In genomic region chr5:157686276-157686675, GRCh38 we compare ENCODE assay signal across 16 cellular contexts. TPM values are rescaled to one million over a fixed set of nuclear protein-coding genes. Genes with fewer than 3 reads are reported as not detected.
"Had no signal": no experiment of that assay in that cellular context is flagged by ENCODE, and none has a peak within 500 bp of the region (broad histone marks: within the 10 kb centered on the region; RNA-seq: fewer than 3 reads in every experiment).

No MANE protein-coding gene starts in this region.

RNA-seq across cellular contexts. Expression of gene C5orf52, which starts 14.9 kb away (rescaled TPM):
- total RNA-seq: activated CD8-positive, alpha-beta T cell treated with anti-CD3 and anti-CD28 coated beads for 36 hours; activated naive CD4-positive, alpha-beta T cell treated with anti-CD3 and anti-CD28 coated beads for 36 hours; activated naive CD4-positive, alpha-beta T cell treated with anti-CD3 and anti-CD28 coated beads, Interleukin-2, amount 50 U/mL, for 72 hours; activated T-cell treated with anti-CD3 and anti-CD28 coated beads, Interleukin-2, amount 50 U/mL, for 4 hours; adrenal gland; astrocyte; body of pancreas; breast epithelium; LHCN-M2; NCI-H460; OCI-LY7; PC-9; SJCRH30; T-helper 1 cell treated with Interleukin-12 subunit alpha and Interleukin-12 subunit beta and Interleukin-4 antibody, amounts not matched to agents 30 ng/mL and 1 ng/mL, for 36 hours; T-helper 2 cell treated with Interferon-gamma antibody and Interleukin-4, amounts not matched to agents 100 ng/mL and 5 ng/mL, for 36 hours had no signal
- polyA plus RNA-seq: adrenal gland had no signal

RNA-seq across cellular contexts. Expression of gene SOX30, which starts 34.0 kb away (rescaled TPM):
- total RNA-seq: activated CD4-positive, alpha-beta T cell treated with anti-CD3 and anti-CD28 coated beads, Interleukin-2, amount 10 ng/mL, durations not matched to agents 24 days and 14 days; body of pancreas; NCI-H460; SJCRH30 had no signal
